ENCODE assay signal across 18 cellular contexts in the genomic region with DNA sequence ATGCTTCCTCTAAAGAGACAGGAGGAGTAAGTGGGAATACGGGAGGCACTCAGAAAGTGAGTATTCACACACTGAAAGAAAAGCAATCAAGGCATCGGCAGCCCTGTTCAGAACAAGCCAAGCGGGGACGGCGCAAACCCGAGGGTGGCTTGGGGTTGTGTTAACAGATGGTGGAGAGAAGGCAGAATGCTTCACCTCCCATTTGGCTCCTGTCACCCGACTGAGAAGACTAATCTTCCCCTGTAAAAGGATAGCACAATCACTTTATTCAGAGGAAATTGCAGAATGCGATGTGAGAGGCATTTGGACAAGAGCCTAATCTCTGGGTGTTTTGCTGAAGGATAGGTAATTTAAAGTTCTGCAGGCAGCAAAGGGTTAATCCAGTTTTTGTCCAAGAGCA.
"Had no signal": no experiment of that assay in that cellular context is flagged by ENCODE, and none has a peak within 500 bp of the region (broad histone marks: within the 10 kb centered on the region; RNA-seq: fewer than 3 reads in every experiment).

No MANE protein-coding gene starts in this region.

- H3K9me3 ChIP-seq: neutrophil had no signal

- H3K27ac Mint-ChIP-seq: activated B cell treated with CpG ODN at 0.5 μM for 24 hours; activated CD4-positive, alpha-beta memory T cell treated with anti-CD3 and anti-CD28 coated beads for 36 hours; activated naive CD8-positive, alpha-beta T cell treated with anti-CD3 and anti-CD28 coated beads, Interleukin-2, amount 10 ng/mL, durations not matched to agents 7 days and 5 days; activated T-cell treated with anti-CD3 and anti-CD28 coated beads, Interleukin-2, amount 50 U/mL, for 24 hours; activated T-helper 2 cell treated with anti-CD3 and anti-CD28 coated beads, Interferon-gamma antibody, Interleukin-2, Interleukin-4, amounts not matched to agents 10 μg/mL and 5 μg/mL and 100 μg/mL, durations not matched to agents 14 hours and 24 hours and 36 hours; natural killer cell; T-helper 2 cell treated with Interferon-gamma antibody and Interleukin-4, amounts not matched to agents 5 μg/mL and 100 μg/mL, for 36 hours had no signal

- H3K9me3 Mint-ChIP-seq: activated naive CD8-positive, alpha-beta T cell treated with anti-CD3 and anti-CD28 coated beads, Interleukin-2, amount 10 ng/mL, durations not matched to agents 7 days and 5 days; natural killer cell had no signal

- DNase-seq: activated B cell treated with CpG ODN at 0.5 μM for 24 hours; activated CD4-positive, alpha-beta memory T cell treated with anti-CD3 and anti-CD28 coated beads for 36 hours; activated CD4-positive, alpha-beta T cell treated with anti-CD3 and anti-CD28 coated beads for 4 hours; activated naive CD4-positive, alpha-beta T cell treated with Interleukin-2 at 50 U/mL for 16 hours; activated naive CD8-positive, alpha-beta T cell treated with anti-CD3 and anti-CD28 coated beads, Interleukin-2, amount 10 ng/mL, durations not matched to agents 7 days and 5 days; activated T-cell treated with anti-CD3 and anti-CD28 coated beads, Interleukin-2, amount 50 U/mL, for 24 hours; amygdala; head of caudate nucleus; natural killer cell; stimulated activated CD4-positive, alpha-beta T cell treated with anti-CD3 and anti-CD28 coated beads, Interleukin-12 subunit alpha, Interleukin-12 subunit beta, amount 100 ng/mL, for 4 hours; stimulated activated CD4-positive, alpha-beta T cell treated with anti-CD3 and anti-CD28 coated beads, Interleukin-1b, Interleukin-23, amount 100 ng/mL, for 48 hours; stimulated activated naive CD4-positive, alpha-beta T cell treated with Interleukin-2 at 50 U/mL for 16 hours had no signal

- H3K36me3 Mint-ChIP-seq: activated CD4-positive, alpha-beta memory T cell treated with anti-CD3 and anti-CD28 coated beads for 36 hours; activated naive CD8-positive, alpha-beta T cell treated with anti-CD3 and anti-CD28 coated beads, Interleukin-2, amount 10 ng/mL, durations not matched to agents 7 days and 5 days; natural killer cell had no signal

- H3K27ac ChIP-seq: coronary artery, neutrophil, tibial nerve had no signal

- H3K4me1 Mint-ChIP-seq: activated B cell treated with CpG ODN at 0.5 μM for 24 hours; activated naive CD8-positive, alpha-beta T cell treated with anti-CD3 and anti-CD28 coated beads, Interleukin-2, amount 10 ng/mL, durations not matched to agents 7 days and 5 days; natural killer cell had no signal

- H3K27me3 ChIP-seq: tibial nerve had no signal

- H3K36me3 ChIP-seq: neutrophil, tibial nerve had no signal

- H3K4me1 ChIP-seq: tibial nerve had no signal

- H3K4me3 Mint-ChIP-seq: activated B cell treated with CpG ODN at 0.5 μM for 24 hours; activated CD4-positive, alpha-beta memory T cell treated with anti-CD3 and anti-CD28 coated beads for 36 hours; activated naive CD8-positive, alpha-beta T cell treated with anti-CD3 and anti-CD28 coated beads, Interleukin-2, amount 10 ng/mL, durations not matched to agents 7 days and 5 days; activated T-cell treated with anti-CD3 and anti-CD28 coated beads, Interleukin-2, amount 50 U/mL, for 24 hours; natural killer cell; T-helper 2 cell treated with Interferon-gamma antibody and Interleukin-4, amounts not matched to agents 5 μg/mL and 100 μg/mL, for 36 hours had no signal

- H3K4me3 ChIP-seq: coronary artery, lung, tibial nerve had no signal
